Comparison of ENCODE assay signal across 8 cellular contexts in genomic region chr14:77043984-77044485, GRCh38. TPM values are rescaled to one million over a fixed set of nuclear protein-coding genes. Genes with fewer than 3 reads are reported as not detected.
DNase-seq lines count a peak whose midpoint lies in the region; ATAC-seq and TF ChIP-seq lines count a peak whose summit lies in the region.

No MANE protein-coding gene starts in this region.

- H3K36me3 ChIP-seq in ascending aorta (no peaks in the 10 kb centered on the region), mucosa of rectum (ENCODE audit: control insufficient read depth in 2 of 2, insufficient read depth in 2 of 2, low read length in 2 of 2) (no peaks in the 10 kb centered on the region), thyroid gland (no peaks in the 10 kb centered on the region)

- H3K4me1 Mint-ChIP-seq in T-helper 2 cell treated with Interferon-gamma antibody and Interleukin-4, amounts not matched to agents 5 μg/mL and 100 μg/mL, for 36 hours (ENCODE audit: low read depth), result peaks cover 65% of the 10 kb centered on the region

- no peak for DNase-seq in T-helper 2 cell treated with Interferon-gamma antibody and Interleukin-4, amounts not matched to agents 5 μg/mL and 100 μg/mL, for 36 hours (ENCODE audit: low spot score)
- no peak for DNase-seq in T-helper 2 cell
- DNase-seq in ascending aorta (ENCODE audit: low spot score in 2 of 2), result no peak
- peak; percentile 42 to 61 for DNase-seq in thyroid gland
- DNase-seq in DMS53 treated with DMSO at 0.1 percent for 48 hours (lab: John Stamatoyannopoulos, UW; ENCODE audit: unreplicated experiment), result no peak
- no peak for DNase-seq in A172 (ENCODE audit: low spot score)

- H3K4me3 ChIP-seq in ascending aorta (no peak overlapping the region), mucosa of rectum (ENCODE audit: low read length in 2 of 2) (no peak overlapping the region), thyroid gland (replicated peaks in 1 of 3) (no peak overlapping the region)

- H3K4me1 ChIP-seq in ascending aorta (peaks cover 26 to 60% of the 10 kb centered on the region in 2 donors), mucosa of rectum (ENCODE audit: control insufficient read depth in 2 of 2, insufficient read depth in 2 of 2, low read length in 2 of 2) (peaks cover 65 to 69% of the 10 kb centered on the region in 2 donors), thyroid gland (peaks cover 71% of the 10 kb centered on the region in 2 donors)

- peak overlapping the region; percentile 60 for H3K4me3 Mint-ChIP-seq in T-helper 2 cell treated with Interferon-gamma antibody and Interleukin-4, amounts not matched to agents 5 μg/mL and 100 μg/mL, for 36 hours

- peak overlapping the region in 1 of 2 donors; percentile 9 for H3K9ac ChIP-seq in mucosa of rectum (ENCODE audit: low read depth in 1 of 2, low read length in 2 of 2)

- no peaks in the 10 kb centered on the region for H3K9me3 Mint-ChIP-seq in T-helper 2 cell treated with Interferon-gamma antibody and Interleukin-4, amounts not matched to agents 5 μg/mL and 100 μg/mL, for 36 hours

- H3K27me3 Mint-ChIP-seq in T-helper 2 cell treated with Interferon-gamma antibody and Interleukin-4, amounts not matched to agents 5 μg/mL and 100 μg/mL, for 36 hours (ENCODE audit: low read depth), result no peaks in the 10 kb centered on the region

- ATAC-seq in GM18858 (IDR thresholded peaks at IDR 0.05; ENCODE audit: unreplicated experiment), result no peak

- WGBS in thyroid gland, 2 donors, result 66 to 74% methylated on average over 8 of the region's 8 CpGs

- H3K27ac ChIP-seq in ascending aorta (peak overlapping the region; percentile 78 to 88), mucosa of rectum (ENCODE audit: low read depth in 2 of 2, low read length in 2 of 2) (peak overlapping the region; percentile 88 to 95), thyroid gland (peak overlapping the region; percentile 86 to 100 (median 97))

- no peaks in the 10 kb centered on the region for H3K36me3 Mint-ChIP-seq in T-helper 2 cell treated with Interferon-gamma antibody and Interleukin-4, amounts not matched to agents 5 μg/mL and 100 μg/mL, for 36 hours (ENCODE audit: low read depth)

- TF ChIP-seq CTCF in ascending aorta (IDR thresholded peaks at IDR 0.05) (no peak), thyroid gland (IDR thresholded peaks at IDR 0.05) (no peak)

- H3K27me3 ChIP-seq in ascending aorta (no peaks in the 10 kb centered on the region), mucosa of rectum (ENCODE audit: control insufficient read depth in 2 of 2, insufficient read depth in 2 of 2, low read length in 2 of 2) (no peaks in the 10 kb centered on the region), thyroid gland (no peaks in the 10 kb centered on the region)

- intact Hi-C loops in ascending aorta (cut with DNase I) (loop anchor here (5.0 to 10.0 kb wide), 3 partner anchors 87 to 1059 kb away; partner anchors contain the start of genes IFT43 and TGFB3), thyroid gland (cut with DNase I) (no loop called here)

- TF ChIP-seq POLR2A in thyroid gland (IDR thresholded peaks at IDR 0.05), result peak in 1 of 2 donors; percentile 16

- H3K27ac Mint-ChIP-seq in T-helper 2 cell treated with Interferon-gamma antibody and Interleukin-4, amounts not matched to agents 5 μg/mL and 100 μg/mL, for 36 hours, result no peak overlapping the region

- H3K9me3 ChIP-seq in ascending aorta (no peaks in the 10 kb centered on the region), mucosa of rectum (ENCODE audit: control insufficient read depth in 2 of 2, low read length in 2 of 2) (no peaks in the 10 kb centered on the region), thyroid gland (no peaks in the 10 kb centered on the region)

RNA-seq across cellular contexts. Expression of gene IRF2BPL, which starts 15.5 kb away (rescaled TPM):
- total RNA-seq in ascending aorta (68.1 TPM), thyroid gland (100 to 1,000 TPM in 1 of 4 donors, 10 to 100 TPM in 3; 43.9 to 103 (median 78.4) TPM)
- 20.8 and 24.7 TPM in 2 replicates for total RNA-seq in A172 (2014; rRNA removed; shearing (Covaris generic))

RNA-seq across cellular contexts. Expression of gene CIPC, which starts 54.0 kb away (rescaled TPM):
- total RNA-seq in ascending aorta (5.0 TPM), thyroid gland (10 to 100 TPM; 37.6 to 59.5 (median 44.6) TPM)
- total RNA-seq in A172 (2014; rRNA removed; shearing (Covaris generic)), result 9.9 and 13.5 TPM in 2 replicates

Comparison
In these comparisons a context has a peak if more than half of its experiments do, and no peak if none do; other contexts are left out.
1. DNase-seq: peak in thyroid gland (2 of 2); none in T-helper 2 cell treated with Interferon-gamma antibody and Interleukin-4, amounts not matched to agents 5 μg/mL and 100 μg/mL, for 36 hours (single experiment), T-helper 2 cell (0 of 5), ascending aorta (0 of 2), DMS53 treated with DMSO at 0.1 percent for 48 hours (single experiment) and A172 (single experiment).
2. Peak in every context shown above with its lines, with median percentiles within 50 percentile points of each other: H3K27ac ChIP-seq.